ENCODE assay signal across 11 cellular contexts in genomic region chr2:53353372-53354111, GRCh38.
DNase-seq lines count a peak whose midpoint lies in the region; ATAC-seq and TF ChIP-seq lines count a peak whose summit lies in the region.
"Had no signal": no experiment of that assay in that cellular context is flagged by ENCODE, and none has a peak within 500 bp of the region (broad histone marks: within the 10 kb centered on the region; RNA-seq: fewer than 3 reads in every experiment).

No MANE protein-coding gene starts in this region.

- in situ Hi-C loops in mammary epithelial cell (cut with MboI; ENCODE audit: low sequenced_read_pairs in 2 of 2): no loop called here

- CTCF ChIA-PET in mammary epithelial cell (lab: Charles Lee; ENCODE audit: low non-redundant PET): no interaction called here

- no peak overlapping the region for H3K4me3 Mint-ChIP-seq in nephron progenitor cell

- no peaks in the 10 kb centered on the region for H3K27me3 ChIP-seq in mammary epithelial cell (ENCODE audit: insufficient read depth, low read length)

- H3K4me3 ChIP-seq in NB4 (ENCODE audit: low read depth, low read length) (no peak overlapping the region), mammary epithelial cell (replicated peaks in 1 of 3; ENCODE audit: insufficient read depth in 1 of 3, low read depth in 2 of 3, low read length in 3 of 3) (no peak overlapping the region)

- WGBS in mammary epithelial cell (ENCODE audit: low coverage, missing lambda C conversion rate): 75% methylated on average over 4 of the region's 5 CpGs

- no TSS peak for BruUV-seq in mammary epithelial cell (replicated peaks; lab: Mats Ljungman, UMichigan)

- H3K36me3 Mint-ChIP-seq in nephron progenitor cell (ENCODE audit: low read depth): no peaks in the 10 kb centered on the region

- H3K27ac ChIP-seq in mammary epithelial cell (ENCODE audit: insufficient read depth, low read depth, low read length): no peak overlapping the region

- DNase-seq in ELR (ENCODE audit: low read depth) (peak; percentile 60), NB4 (ENCODE audit: low read depth) (peak; percentile 63), mammary epithelial cell (peak; percentile 29), nephron progenitor cell (peak; percentile 2), GM19238 (ENCODE audit: insufficient read length, low spot score) (no peak)
- DNase-seq: activated T-cell treated with anti-CD3 and anti-CD28 coated beads, Interleukin-2, amount 50 U/mL, for 1 hour; NCI-H510A treated with DMSO at 0.1 percent for 48 hours; T-helper 9 cell had no signal

- no peaks in the 10 kb centered on the region for H4K20me1 ChIP-seq in mammary epithelial cell (ENCODE audit: insufficient read depth, low read length)

- H3K9me3 ChIP-seq in mammary epithelial cell (replicated peaks; ENCODE audit: insufficient read depth, low read length): no peaks in the 10 kb centered on the region

- TF ChIP-seq CTCF in NB4 (IDR thresholded peaks at IDR 0.05; ENCODE audit: low read depth, low read length) (no peak), mammary epithelial cell (conservative IDR thresholded peaks at IDR 0.05 in 1 of 2, IDR thresholded peaks at IDR 0.05 in 1 of 2; ENCODE audit: extremely low read depth in 1 of 2, insufficient read depth in 1 of 2, low read depth in 1 of 2, low read length in 2 of 2) (no peak), nephron progenitor cell (IDR thresholded peaks at IDR 0.05) (no peak)

- no peaks in the 10 kb centered on the region for H3K4me1 ChIP-seq in mammary epithelial cell (ENCODE audit: insufficient read depth, low read length)

- ATAC-seq in HG03460 (IDR thresholded peaks at IDR 0.05; ENCODE audit: unreplicated experiment) (no peak), GM21367 (IDR thresholded peaks at IDR 0.05; ENCODE audit: unreplicated experiment) (no peak), GM18520 (IDR thresholded peaks at IDR 0.05; ENCODE audit: unreplicated experiment) (no peak)

- H2AFZ ChIP-seq in mammary epithelial cell (ENCODE audit: low read depth, low read length): peak overlapping the region; percentile 50

- intact Hi-C loops in mammary epithelial cell (cut with micrococcal nuclease): no loop called here

- H3K4me2 ChIP-seq in mammary epithelial cell (ENCODE audit: insufficient read depth, low read depth, low read length): no peak overlapping the region

- peaks cover 4% of the 10 kb centered on the region for H3K4me1 Mint-ChIP-seq in nephron progenitor cell

- no peaks in the 10 kb centered on the region for H3K27me3 Mint-ChIP-seq in nephron progenitor cell (ENCODE audit: low read depth, poor library complexity)

- peak overlapping the region; percentile 75 for H3K27ac Mint-ChIP-seq in nephron progenitor cell

- dilution Hi-C loops in mammary epithelial cell (cut with HindIII; ENCODE audit: low sequenced_read_pairs): no loop called here

- H3K9ac ChIP-seq in mammary epithelial cell (ENCODE audit: insufficient read depth, low read length): no peak overlapping the region

- H3K9me3 Mint-ChIP-seq in nephron progenitor cell: peaks cover 27% of the 10 kb centered on the region

- TF ChIP-seq POLR2A in NB4 (IDR thresholded peaks at IDR 0.05; ENCODE audit: extremely low read depth, insufficient read length): no peak

- H3K36me3 ChIP-seq in mammary epithelial cell (ENCODE audit: insufficient read depth, low read length): no peaks in the 10 kb centered on the region

- H3K79me2 ChIP-seq in mammary epithelial cell (ENCODE audit: insufficient read depth, low read length): no peaks in the 10 kb centered on the region
